ENCODE assay signal across 12 cellular contexts in genomic region chr6:135995160-135995898, GRCh38.
DNase-seq lines count a peak whose midpoint lies in the region; ATAC-seq, FAIRE-seq and TF ChIP-seq lines count a peak whose summit lies in the region.
"Had no signal": no experiment of that assay in that cellular context is flagged by ENCODE, and none has a peak within 500 bp of the region (broad histone marks: within the 10 kb centered on the region; RNA-seq: fewer than 3 reads in every experiment).

No MANE protein-coding gene starts in this region.

- H3K9me2 ChIP-seq in SK-N-SH, result no peaks in the 10 kb centered on the region

- intact Hi-C loops in kidney (cut with DNase I), result no loop called here

- WGBS in SK-N-SH (ENCODE audit: low lambda C conversion rate), result 59% methylated on average over 7 of the region's 7 CpGs
- 26% methylated on average over 7 of the region's 7 CpGs for WGBS in smooth muscle cell (ENCODE audit: low lambda C conversion rate)

- H3K4me1 ChIP-seq in SK-N-SH (ENCODE audit: control insufficient read depth in 1 of 2, insufficient read depth in 2 of 2, low read depth in 1 of 2, low read length in 1 of 2) (peaks cover 0 to 9% of the 10 kb centered on the region in 2 experiments; a peak in 3 of 4 replicates), smooth muscle cell (ENCODE audit: low read depth) (peaks cover 9% of the 10 kb centered on the region), kidney (ENCODE audit: control insufficient read depth in 1 of 2, insufficient read depth in 1 of 2, low read depth in 1 of 2, low read length in 2 of 2) (peaks cover 0 to 3% of the 10 kb centered on the region in 2 donors)

- H3K27me3 ChIP-seq in SK-N-SH (ENCODE audit: insufficient read depth) (no peaks in the 10 kb centered on the region), smooth muscle cell (ENCODE audit: low read depth) (no peaks in the 10 kb centered on the region)
- H3K27me3 ChIP-seq: thyroid gland had no signal

- no peaks in the 10 kb centered on the region for H3K27me3 Mint-ChIP-seq in T-helper 2 cell treated with Interferon-gamma antibody and Interleukin-4, amounts not matched to agents 5 μg/mL and 100 μg/mL, for 36 hours (ENCODE audit: low read depth)
- H3K27me3 Mint-ChIP-seq: activated T-cell treated with anti-CD3 and anti-CD28 coated beads, Interleukin-2, amount 50 U/mL, for 24 hours had no signal

- 0 out of 4 replicates have a peak, but pooled peaks of 1 of the 2 experiments have one; percentile 30 for TF ChIP-seq EP300 in SK-N-SH (IDR thresholded peaks at IDR 0.05; ENCODE audit: borderline replicate concordance in 1 of 2, low read depth in 1 of 2, low read length in 1 of 2)

- H3K4me1 Mint-ChIP-seq in T-helper 2 cell treated with Interferon-gamma antibody and Interleukin-4, amounts not matched to agents 5 μg/mL and 100 μg/mL, for 36 hours (ENCODE audit: low read depth), result peaks cover 3% of the 10 kb centered on the region

- no peak for TF ChIP-seq RAD21 in SK-N-SH (IDR thresholded peaks at IDR 0.05; ENCODE audit: low read length)

- H3K27ac Mint-ChIP-seq in T-helper 2 cell treated with Interferon-gamma antibody and Interleukin-4, amounts not matched to agents 5 μg/mL and 100 μg/mL, for 36 hours, result no peak overlapping the region
- H3K27ac Mint-ChIP-seq: activated T-cell treated with anti-CD3 and anti-CD28 coated beads, Interleukin-2, amount 50 U/mL, for 24 hours had no signal

- H3K9ac ChIP-seq in SK-N-SH, result peak overlapping the region; percentile 38; the same call in 1 of the 2 replicates
- peak overlapping the region; percentile 67 for H3K9ac ChIP-seq in smooth muscle cell (ENCODE audit: low read depth)
- H3K9ac ChIP-seq in kidney (ENCODE audit: low read length in 2 of 2), result no peak overlapping the region

- FAIRE-seq in kidney (lab: Jason Lieb, UNC), result no peak
- FAIRE-seq: A204.1 had no signal

- peaks cover 7% of the 10 kb centered on the region for H3K36me3 Mint-ChIP-seq in T-helper 2 cell treated with Interferon-gamma antibody and Interleukin-4, amounts not matched to agents 5 μg/mL and 100 μg/mL, for 36 hours (ENCODE audit: low read depth)

- no peak overlapping the region for H3K4me3 Mint-ChIP-seq in T-helper 2 cell treated with Interferon-gamma antibody and Interleukin-4, amounts not matched to agents 5 μg/mL and 100 μg/mL, for 36 hours
- H3K4me3 Mint-ChIP-seq: activated T-cell treated with anti-CD3 and anti-CD28 coated beads, Interleukin-2, amount 50 U/mL, for 24 hours had no signal

- CTCF ChIA-PET in SK-N-SH (lab: Yijun Ruan, JAX), result no interaction called here

- H3K79me2 ChIP-seq in SK-N-SH (ENCODE audit: insufficient read depth) (no peaks in the 10 kb centered on the region; the same call in 1 of the 2 replicates), smooth muscle cell (ENCODE audit: low read depth) (peaks cover 18% of the 10 kb centered on the region)

- POLR2A ChIA-PET in SK-N-SH (lab: Yijun Ruan, JAX), result no interaction called here

- ATAC-seq in GM19467 (IDR thresholded peaks at IDR 0.05; ENCODE audit: unreplicated experiment), result no peak

- H2AFZ ChIP-seq in SK-N-SH (ENCODE audit: low read depth) (peak overlapping the region; percentile 73), smooth muscle cell (ENCODE audit: low read depth) (no peak overlapping the region)

- DNase-seq in SIG-M5 treated with dmso at 0.1 percent for 504 hours (lab: John Stamatoyannopoulos, UW; ENCODE audit: unreplicated experiment) (peak; percentile 57), SIG-M5 (lab: John Stamatoyannopoulos, UW) (no peak), SK-N-SH (no peak), fibroblast of pulmonary artery (ENCODE audit: low read depth) (peak; percentile 79), smooth muscle cell (lab: John Stamatoyannopoulos, UW; ENCODE audit: unreplicated experiment) (no peak), kidney (no peak)
- DNase-seq in T-helper 2 cell treated with Interferon-gamma antibody and Interleukin-4, amounts not matched to agents 5 μg/mL and 100 μg/mL, for 36 hours (ENCODE audit: low spot score), result no peak
- DNase-seq: activated T-cell treated with anti-CD3 and anti-CD28 coated beads, Interleukin-2, amount 50 U/mL, for 24 hours; nucleus accumbens; thyroid gland had no signal

- peaks cover 23% of the 10 kb centered on the region for H3K9me3 Mint-ChIP-seq in T-helper 2 cell treated with Interferon-gamma antibody and Interleukin-4, amounts not matched to agents 5 μg/mL and 100 μg/mL, for 36 hours

- H3K4me3 ChIP-seq in SK-N-SH (ENCODE audit: low read depth in 2 of 2, low read length in 1 of 2), result no peak overlapping the region
- H3K4me3 ChIP-seq in fibroblast of pulmonary artery (replicated peaks; ENCODE audit: low read depth, low read length), result peak overlapping the region; percentile 28
- peak overlapping the region; percentile 11 for H3K4me3 ChIP-seq in smooth muscle cell
- no peak overlapping the region for H3K4me3 ChIP-seq in kidney (ENCODE audit: low read length in 2 of 2)
- H3K4me3 ChIP-seq: thyroid gland had no signal

- H3F3A ChIP-seq in SK-N-SH (replicated peaks; ENCODE audit: insufficient read depth) (peaks cover 16% of the 10 kb centered on the region), smooth muscle cell (ENCODE audit: low read depth) (peaks cover 15% of the 10 kb centered on the region)

- H3K27ac ChIP-seq in SK-N-SH (ENCODE audit: low read depth in 2 of 2, low read length in 1 of 2), result peak overlapping the region in 1 of 2 experiments; percentile 96; a peak in 2 of 4 replicates
- H3K27ac ChIP-seq in smooth muscle cell (ENCODE audit: low read depth), result peak overlapping the region; percentile 94
- no peak overlapping the region for H3K27ac ChIP-seq in kidney (ENCODE audit: low read depth in 2 of 2, low read length in 2 of 2)

- no peaks in the 10 kb centered on the region for H4K20me1 ChIP-seq in SK-N-SH (ENCODE audit: insufficient read depth)
- H4K20me1 ChIP-seq in smooth muscle cell (ENCODE audit: low read depth), result no peaks in the 10 kb centered on the region

- peak overlapping the region; percentile 64; the same call in 1 of the 2 replicates for H3K4me2 ChIP-seq in SK-N-SH
- H3K4me2 ChIP-seq in smooth muscle cell, result peak overlapping the region; percentile 73

- TF ChIP-seq CTCF in SK-N-SH (IDR thresholded peaks at IDR 0.05) (no peak), fibroblast of pulmonary artery (IDR thresholded peaks at IDR 0.05; ENCODE audit: low read length, missing control alignments) (no peak), smooth muscle cell (IDR thresholded peaks at IDR 0.05; ENCODE audit: borderline replicate concordance, insufficient read depth, poor library complexity, severe bottlenecking) (no peak), kidney (IDR thresholded peaks at IDR 0.05; ENCODE audit: borderline replicate concordance, extremely low read depth, insufficient read depth) (no peak)

- H3K9me3 ChIP-seq in SK-N-SH (no peaks in the 10 kb centered on the region), smooth muscle cell (replicated peaks; ENCODE audit: low read depth) (no peaks in the 10 kb centered on the region), kidney (ENCODE audit: control insufficient read depth in 1 of 2, low read length in 2 of 2) (no peaks in the 10 kb centered on the region)
- H3K9me3 ChIP-seq: thyroid gland had no signal

- H3K36me3 ChIP-seq in SK-N-SH (replicated peaks in 1 of 2; ENCODE audit: control insufficient read depth in 1 of 2, insufficient read depth in 2 of 2, low read length in 1 of 2), result no peaks in the 10 kb centered on the region
- H3K36me3 ChIP-seq in smooth muscle cell (ENCODE audit: low read depth), result no peaks in the 10 kb centered on the region
- no peaks in the 10 kb centered on the region for H3K36me3 ChIP-seq in kidney (ENCODE audit: control insufficient read depth in 1 of 2, insufficient read depth in 2 of 2, low read length in 2 of 2)
- H3K36me3 ChIP-seq: thyroid gland had no signal

TF ChIP-seq in SK-N-SH, 30 proteins besides CTCF, POLR2A, EP300 and RAD21 (continues in another document):
- TF ChIP-seq SIN3A (IDR thresholded peaks at IDR 0.05; ENCODE audit: borderline replicate concordance, low read depth, low read length) (no peak), FOXJ3 (CRISPR knock-in tag; IDR thresholded peaks at IDR 0.05) (no peak), MEF2A (IDR thresholded peaks at IDR 0.05; ENCODE audit: borderline replicate concordance, low read depth) (peak; percentile 80), TCF12 (IDR thresholded peaks at IDR 0.05) (peak; percentile 45), NFIC (IDR thresholded peaks at IDR 0.05; ENCODE audit: borderline replicate concordance) (peak; percentile 75), FOSL2 (IDR thresholded peaks at IDR 0.05; ENCODE audit: borderline replicate concordance, low read depth) (peak; percentile 81), YY1 (IDR thresholded peaks at IDR 0.05; ENCODE audit: low read depth) (0 out of 2 replicates have a peak, but pooled peaks have one; percentile 18), RFX5 (IDR thresholded peaks at IDR 0.05; ENCODE audit: low read length) (no peak), ELF1 (IDR thresholded peaks at IDR 0.05) (no peak), SMC3 (IDR thresholded peaks at IDR 0.05; ENCODE audit: low read depth, low read length) (no peak), POLR2AphosphoS5 (IDR thresholded peaks at IDR 0.05; ENCODE audit: low read depth, low read length) (no peak)
- TF ChIP-seq, protein P1, sequence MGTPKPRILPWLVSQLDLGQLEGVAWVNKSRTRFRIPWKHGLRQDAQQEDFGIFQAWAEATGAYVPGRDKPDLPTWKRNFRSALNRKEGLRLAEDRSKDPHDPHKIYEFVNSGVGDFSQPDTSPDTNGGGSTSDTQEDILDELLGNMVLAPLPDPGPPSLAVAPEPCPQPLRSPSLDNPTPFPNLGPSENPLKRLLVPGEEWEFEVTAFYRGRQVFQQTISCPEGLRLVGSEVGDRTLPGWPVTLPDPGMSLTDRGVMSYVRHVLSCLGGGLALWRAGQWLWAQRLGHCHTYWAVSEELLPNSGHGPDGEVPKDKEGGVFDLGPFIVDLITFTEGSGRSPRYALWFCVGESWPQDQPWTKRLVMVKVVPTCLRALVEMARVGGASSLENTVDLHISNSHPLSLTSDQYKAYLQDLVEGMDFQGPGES (IDR thresholded peaks at IDR 0.05; ENCODE audit: low read depth, low read length), result no peak
- TF ChIP-seq, protein P2, sequence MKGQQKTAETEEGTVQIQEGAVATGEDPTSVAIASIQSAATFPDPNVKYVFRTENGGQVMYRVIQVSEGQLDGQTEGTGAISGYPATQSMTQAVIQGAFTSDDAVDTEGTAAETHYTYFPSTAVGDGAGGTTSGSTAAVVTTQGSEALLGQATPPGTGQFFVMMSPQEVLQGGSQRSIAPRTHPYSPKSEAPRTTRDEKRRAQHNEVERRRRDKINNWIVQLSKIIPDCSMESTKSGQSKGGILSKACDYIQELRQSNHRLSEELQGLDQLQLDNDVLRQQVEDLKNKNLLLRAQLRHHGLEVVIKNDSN (IDR thresholded peaks at IDR 0.05; ENCODE audit: borderline replicate concordance, low read depth), result no peak

Comparison
In these comparisons a context has a peak if more than half of its experiments do, and no peak if none do; other contexts are left out.
1. DNase-seq: peak in SIG-M5 treated with dmso at 0.1 percent for 504 hours (single experiment) and fibroblast of pulmonary artery (single experiment); none in SIG-M5 (single experiment), SK-N-SH (single experiment), smooth muscle cell (single experiment), T-helper 2 cell treated with Interferon-gamma antibody and Interleukin-4, amounts not matched to agents 5 μg/mL and 100 μg/mL, for 36 hours (single experiment) and kidney (single experiment).
2. H3K4me3 ChIP-seq: peak in fibroblast of pulmonary artery (single experiment) and smooth muscle cell (single experiment); none in SK-N-SH (0 of 2) and kidney (0 of 2).
3. H3K9ac ChIP-seq: peak in SK-N-SH (single experiment) and smooth muscle cell (single experiment); none in kidney (0 of 2).